In the genomic region with DNA sequence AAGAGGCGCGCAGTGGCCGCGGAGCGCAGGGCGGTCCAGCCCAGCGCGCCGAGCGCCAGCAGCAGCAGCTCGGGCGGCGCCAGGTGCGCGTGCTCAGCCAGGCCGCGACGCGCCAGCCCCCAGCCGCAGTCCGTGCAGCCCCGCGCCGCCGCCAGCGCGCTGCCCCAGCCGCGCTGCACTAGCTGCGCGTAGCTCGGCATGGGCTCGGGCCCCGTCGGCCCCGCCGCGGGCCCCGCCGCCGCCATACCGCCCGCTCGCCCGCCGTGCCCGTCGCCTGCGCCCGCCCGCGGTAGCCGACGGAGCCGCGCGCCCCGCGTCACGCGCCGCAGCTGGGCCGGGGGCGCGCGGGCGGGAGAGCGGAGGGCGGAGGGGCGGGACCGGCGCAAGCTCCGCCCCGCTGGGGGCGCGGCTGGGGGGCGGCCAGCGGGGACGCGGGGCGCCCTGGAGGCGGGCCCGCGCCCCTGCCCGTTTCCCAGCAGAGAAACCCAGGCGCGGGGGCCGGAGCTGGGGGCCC, we compare ENCODE assay signal across 9 cellular contexts. TPM values are rescaled to one million over a fixed set of nuclear protein-coding genes. Genes with fewer than 3 reads are reported as not detected.
DNase-seq lines count a peak whose midpoint lies in the region; ATAC-seq and TF ChIP-seq lines count a peak whose summit lies in the region.
"Had no signal": no experiment of that assay in that cellular context is flagged by ENCODE, and none has a peak within 500 bp of the region (broad histone marks: within the 10 kb centered on the region; RNA-seq: fewer than 3 reads in every experiment).

A gene with protein sequence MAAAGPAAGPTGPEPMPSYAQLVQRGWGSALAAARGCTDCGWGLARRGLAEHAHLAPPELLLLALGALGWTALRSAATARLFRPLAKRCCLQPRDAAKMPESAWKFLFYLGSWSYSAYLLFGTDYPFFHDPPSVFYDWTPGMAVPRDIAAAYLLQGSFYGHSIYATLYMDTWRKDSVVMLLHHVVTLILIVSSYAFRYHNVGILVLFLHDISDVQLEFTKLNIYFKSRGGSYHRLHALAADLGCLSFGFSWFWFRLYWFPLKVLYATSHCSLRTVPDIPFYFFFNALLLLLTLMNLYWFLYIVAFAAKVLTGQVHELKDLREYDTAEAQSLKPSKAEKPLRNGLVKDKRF (minus strand): TSS at position 331 of the 514 bp plus-strand sequence. CDS start 86 bp downstream, at position 245.

- H3K9ac ChIP-seq in fibroblast of lung (ENCODE audit: insufficient read depth, low read length): no peak within 1 kb of the TSS

- H3K27me3 ChIP-seq in SJCRH30 (no peaks in the 10 kb centered on the region), fibroblast of lung (ENCODE audit: control insufficient read depth, insufficient read depth, low read length) (peaks cover 19% of the 10 kb centered on the region), ovary (no peaks in the 10 kb centered on the region)

- intact Hi-C loops in ovary (cut with DNase I): no loop called here

- TF ChIP-seq POLR2A in ovary (IDR thresholded peaks at IDR 0.05): no peak

- no peaks in the 10 kb centered on the region for H4K20me1 ChIP-seq in fibroblast of lung (ENCODE audit: control insufficient read depth, extremely low read depth, insufficient read depth, low read length)

- H2AFZ ChIP-seq in fibroblast of lung (ENCODE audit: low read length): no peak within 1 kb of the TSS

- TF ChIP-seq CTCF in fibroblast of lung (conservative IDR thresholded peaks at IDR 0.05 in 1 of 2, IDR thresholded peaks at IDR 0.05 in 1 of 2; ENCODE audit: low read depth in 1 of 2, low read length in 2 of 2): no peak
- no peak for TF ChIP-seq CTCF in ovary (IDR thresholded peaks at IDR 0.05)

- no peak within 1 kb of the TSS for H3K27ac ChIP-seq in SJCRH30
- H3K27ac ChIP-seq in fibroblast of lung (ENCODE audit: insufficient read depth, low read length): no peak within 1 kb of the TSS
- no peak within 1 kb of the TSS for H3K27ac ChIP-seq in ovary

- WGBS in ovary, 3 donors: 0 to 1% (median 1%) methylated on average over 20 to 88 of the region's 88 CpGs

- no peaks in the 10 kb centered on the region for H3K9me3 ChIP-seq in SJCRH30 (replicated peaks)
- H3K9me3 ChIP-seq in fibroblast of lung (ENCODE audit: control insufficient read depth, insufficient read depth, low read depth, low read length): no peaks in the 10 kb centered on the region
- no peaks in the 10 kb centered on the region for H3K9me3 ChIP-seq in ovary

- DNase-seq in NCI-H748 (lab: John Stamatoyannopoulos, UW; ENCODE audit: unreplicated experiment) (peak; percentile 67), NCI-H748 treated with DMSO at 0.1 percent for 48 hours (lab: John Stamatoyannopoulos, UW) (no peak), SJCRH30 (peak in 1 of 2 experiments; percentile 53), fibroblast of lung (ENCODE audit: low read depth in 2 of 2) (peak in 1 of 2 donors; percentile 27), ovary (peak in 1 of 5 donors; percentile 51), NCI-H187 (lab: John Stamatoyannopoulos, UW) (no peak)
- no peak for DNase-seq in activated CD4-positive, CD25-positive, alpha-beta regulatory T cell treated with anti-CD3 and anti-CD28 coated beads, Interleukin-2, amount 50 U/mL, for 72 hours

- H3K36me3 ChIP-seq in SJCRH30 (no peaks in the 10 kb centered on the region), fibroblast of lung (ENCODE audit: control insufficient read depth, insufficient read depth, low read length) (peaks cover 9% of the 10 kb centered on the region), ovary (no peaks in the 10 kb centered on the region)

- H3K4me3 ChIP-seq in SJCRH30 (peak within 1 kb of the TSS; percentile 64), fibroblast of lung (replicated peaks in 1 of 4; ENCODE audit: control extremely low read depth in 1 of 4, insufficient read depth in 1 of 4, low read depth in 3 of 4, low read length in 4 of 4) (peak within 1 kb of the TSS in 3 of 4 experiments; percentile 34 to 52 (median 43)), ovary (peak within 1 kb of the TSS; percentile 30)

- peaks cover 17% of the 10 kb centered on the region for H3K4me1 ChIP-seq in SJCRH30
- H3K4me1 ChIP-seq in fibroblast of lung (ENCODE audit: control insufficient read depth, extremely low read depth, insufficient read depth, low read length): peaks cover 2% of the 10 kb centered on the region
- peaks cover 4% of the 10 kb centered on the region for H3K4me1 ChIP-seq in ovary (ENCODE audit: insufficient read depth)

- TF ChIP-seq EP300 in ovary (IDR thresholded peaks at IDR 0.05): no peak

- H3K79me2 ChIP-seq in fibroblast of lung (ENCODE audit: control insufficient read depth, insufficient read depth, low read length): no peaks in the 10 kb centered on the region

- peak within 1 kb of the TSS; percentile 88 for H3K4me2 ChIP-seq in fibroblast of lung (ENCODE audit: extremely low read depth, insufficient read depth, low read length)

- no peak for ATAC-seq in GM21825 (IDR thresholded peaks at IDR 0.05; ENCODE audit: unreplicated experiment)

RNA-seq across cellular contexts. Expression of the gene that starts here (rescaled TPM):
- total RNA-seq in SJCRH30 (2014; rRNA removed; shearing (Covaris generic)): 6.1 TPM in 2 replicates
- total RNA-seq in fibroblast of lung (1.5 and 1.7 TPM in 2 replicates), ovary (1 to 10 TPM in 3 of 7 donors, under 1 TPM in 4; 0.36 to 2.6 (median 0.99) TPM)
- polyA plus RNA-seq in fibroblast of lung (0.23 and 1.4 TPM in 2 replicates), ovary (1 to 10 TPM; 1.2 to 1.7 TPM)
- 0.42 and 2.2 TPM in 2 replicates for polyA plus RNA-seq in fibroblast of lung (2012)
- 3.7 and 9.2 TPM in 2 replicates for polyA minus RNA-seq in fibroblast of lung (ENCODE audit: low replicate concordance)
- total RNA-seq: Daoy had no signal
